ENCODE assay signal across 8 cellular contexts in the genomic region with DNA sequence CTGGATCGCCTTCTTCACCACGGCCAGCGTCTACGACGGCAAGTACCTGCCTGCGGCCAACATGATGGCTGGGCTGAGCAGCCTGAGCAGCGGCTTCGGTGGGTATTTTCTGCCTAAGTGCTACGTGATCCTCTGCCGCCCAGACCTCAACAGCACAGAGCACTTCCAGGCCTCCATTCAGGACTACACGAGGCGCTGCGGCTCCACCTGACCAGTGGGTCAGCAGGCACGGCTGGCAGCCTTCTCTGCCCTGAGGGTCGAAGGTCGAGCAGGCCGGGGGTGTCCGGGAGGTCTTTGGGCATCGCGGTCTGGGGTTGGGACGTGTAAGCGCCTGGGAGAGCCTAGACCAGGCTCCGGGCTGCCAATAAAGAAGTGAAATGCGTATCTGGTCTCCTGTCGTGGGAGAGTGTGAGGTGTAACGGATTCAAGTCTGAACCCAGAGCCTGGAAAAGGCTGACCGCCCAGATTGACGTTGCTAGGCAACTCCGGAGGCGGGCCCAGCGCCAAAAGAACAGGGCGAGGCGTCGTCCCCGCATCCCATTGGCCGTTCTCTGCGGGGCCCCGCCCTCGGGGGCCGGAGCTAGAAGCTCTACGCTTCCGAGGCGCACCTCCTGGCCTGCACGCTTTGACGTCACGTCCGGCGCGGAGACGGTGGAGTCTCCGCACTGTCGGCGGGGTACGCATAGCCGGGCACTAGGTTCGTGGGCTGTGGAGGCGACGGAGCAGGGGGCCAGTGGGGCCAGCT. TPM values are rescaled to one million over a fixed set of nuclear protein-coding genes. Genes with fewer than 3 reads are reported as not detected.
A peak's percentile ranks its signal among the peaks of the same experiment; 100 is the strongest.
DNase-seq lines count a peak whose midpoint lies in the region; ATAC-seq and TF ChIP-seq lines count a peak whose summit lies in the region.

A gene (plus strand): TSS at position 621 of the 745 bp plus-strand sequence. CDS start 616 bp downstream, outside the sequence.

- H3K9ac ChIP-seq in Karpas-422 (ENCODE audit: low read length) = peak within 1 kb of the TSS; percentile 84

- intact Hi-C loops in esophagus squamous epithelium (cut with DNase I) = no loop called here

- H3K79me2 ChIP-seq in Karpas-422 (ENCODE audit: low read length) = peaks cover 32% of the 10 kb centered on the region

- H3K4me3 ChIP-seq in Karpas-422 (ENCODE audit: low read length) (peak within 1 kb of the TSS; percentile 88), esophagus squamous epithelium (peak within 1 kb of the TSS; percentile 79 to 99 (median 88))

- H3K9me3 ChIP-seq in Karpas-422 (ENCODE audit: low read length) (no peaks in the 10 kb centered on the region), esophagus squamous epithelium (no peaks in the 10 kb centered on the region)

- H3K36me3 ChIP-seq in Karpas-422 (ENCODE audit: insufficient read depth, low read length) (no peaks in the 10 kb centered on the region), esophagus squamous epithelium (peaks cover 0 to 10% (median 0%) of the 10 kb centered on the region in 3 donors)

- H3K27ac ChIP-seq in Karpas-422 (ENCODE audit: low read length) (peak within 1 kb of the TSS; percentile 49; the same call in 1 of the 2 replicates), esophagus squamous epithelium (peak within 1 kb of the TSS; percentile 96 to 99 (median 98))

- DNase-seq in DMS79 treated with DMSO at 0.1 percent for 48 hours (lab: John Stamatoyannopoulos, UW) = peak; percentile 95
- DNase-seq in Karpas-422 = peak; percentile 99
- DNase-seq in RKO (ENCODE audit: low spot score) = peak; percentile 97
- peak; percentile 96 for DNase-seq in activated T-helper 1 cell treated with Interleukin-2 at 50 U/mL for 16 hours (ENCODE audit: low read depth)
- DNase-seq in esophagus squamous epithelium (lab: John Stamatoyannopoulos, UW) = peak; percentile 87
- DNase-seq in myocyte (ENCODE audit: low read depth) = peak; percentile 98
- peak; percentile 95 to 97 for DNase-seq in stimulated activated CD8-positive, alpha-beta memory T cell treated with anti-CD3 and anti-CD28 coated beads, Interleukin-7, amount 100 ng/mL, for 48 hours (ENCODE audit: extremely low read depth in 1 of 2, low read depth in 1 of 2)

- peak within 1 kb of the TSS; percentile 84 for H3K4me2 ChIP-seq in Karpas-422 (ENCODE audit: low read depth, low read length, poor library complexity, severe bottlenecking)

- no peaks in the 10 kb centered on the region for H3K9me2 ChIP-seq in Karpas-422 (replicated peaks; ENCODE audit: insufficient read depth, low read length)

- no peak for TF ChIP-seq CTCF in esophagus squamous epithelium (IDR thresholded peaks at IDR 0.05)

- peaks cover 29% of the 10 kb centered on the region for H3K4me1 ChIP-seq in Karpas-422 (ENCODE audit: low read length)
- peaks cover 20 to 50% (median 27%) of the 10 kb centered on the region in 3 donors for H3K4me1 ChIP-seq in esophagus squamous epithelium

- ATAC-seq in GM21825 (IDR thresholded peaks at IDR 0.05; ENCODE audit: unreplicated experiment) = peak; percentile 93

- no peaks in the 10 kb centered on the region for H3K27me3 ChIP-seq in Karpas-422 (ENCODE audit: low read length)
- H3K27me3 ChIP-seq in esophagus squamous epithelium = no peaks in the 10 kb centered on the region

- peak within 1 kb of the TSS; percentile 92 for H2AFZ ChIP-seq in Karpas-422 (ENCODE audit: low read length)

- 22% methylated on average over 12 of the region's 58 CpGs; no CpG with 5 or more reads in 1 of the 2 donors for WGBS in esophagus squamous epithelium, 2 donors

- H4K20me1 ChIP-seq in Karpas-422 (ENCODE audit: insufficient read depth, low read depth, low read length) = peaks cover 9% of the 10 kb centered on the region

- peak in 3 of 4 donors; percentile 90 to 98 (median 97) for TF ChIP-seq POLR2A in esophagus squamous epithelium (IDR thresholded peaks at IDR 0.05)

RNA-seq across cellular contexts. Expression of the gene that starts here (rescaled TPM):
- total RNA-seq in Karpas-422 (2014; rRNA removed; shearing (Covaris generic); ENCODE audit: low replicate concordance) = 36.3 and 69.0 TPM in 2 replicates
- total RNA-seq in esophagus squamous epithelium = 10 to 100 TPM in 3 of 4 donors, 1 to 10 TPM in 1; 7.2 to 26.0 (median 16.0) TPM
- total RNA-seq in myocyte = 14.0 and 17.5 TPM in 2 replicates
- 19.9 TPM for polyA plus RNA-seq in myocyte (2012)

Comparison
In these comparisons a context has a peak if more than half of its experiments do, and no peak if none do; other contexts are left out.
1. Peak in every context shown above with its lines: DNase-seq, ATAC-seq, H3K4me3 ChIP-seq and H3K27ac ChIP-seq.